Comparison of ENCODE assay signal across 32 cellular contexts in the genomic region with DNA sequence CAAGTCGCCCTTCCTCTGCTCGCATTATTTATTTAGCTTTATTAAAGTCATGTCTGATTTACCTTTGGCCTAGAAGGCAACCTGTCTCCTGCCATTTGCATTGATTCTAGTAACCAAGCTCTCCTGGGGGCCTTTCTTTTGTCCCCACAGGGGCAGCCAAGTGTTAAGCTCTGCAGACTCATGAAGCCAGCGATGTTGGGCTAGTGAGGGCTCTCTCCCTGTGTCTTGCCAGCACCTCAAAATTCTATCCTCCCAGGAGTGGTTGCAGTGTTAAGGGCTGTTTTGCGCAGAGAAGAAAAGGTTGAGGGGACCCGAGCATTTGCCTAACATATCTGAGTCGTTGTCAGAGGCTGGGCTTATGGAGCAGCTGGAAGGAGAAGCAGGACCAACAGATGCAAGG.
DNase-seq lines count a peak whose midpoint lies in the region; ATAC-seq, FAIRE-seq and TF ChIP-seq lines count a peak whose summit lies in the region.
"Had no signal": no experiment of that assay in that cellular context is flagged by ENCODE, and none has a peak within 500 bp of the region (broad histone marks: within the 10 kb centered on the region; RNA-seq: fewer than 3 reads in every experiment).

No MANE protein-coding gene starts in this region.

- peaks cover 8 to 38% of the 10 kb centered on the region in 2 experiments for H3K27me3 ChIP-seq in K562 (ENCODE audit: control insufficient read depth in 2 of 2, insufficient read depth in 2 of 2, low read length in 2 of 2)
- H3K27me3 ChIP-seq: BE2C; BLaER1; BLaER1 treated with 17β-estradiol and CSF1 and Interleukin-3, amounts not matched to agents 10 nM and 100 nM had no signal

- CTCF ChIA-PET in K562 (lab: Yijun Ruan, JAX; ENCODE audit: low intra/inter-chr PET ratio) = no interaction called here

- H3K36me3 ChIP-seq in K562 (ENCODE audit: control insufficient read depth, insufficient read depth, low read length) = no peaks in the 10 kb centered on the region
- H3K36me3 ChIP-seq: BE2C; BLaER1; BLaER1 treated with 17β-estradiol and CSF1 and Interleukin-3, amounts not matched to agents 10 nM and 100 nM had no signal

- no peak overlapping the region for H2AFZ ChIP-seq in K562 (ENCODE audit: low read depth, low read length)

- no peak for TF ChIP-seq EP300 in K562 (IDR thresholded peaks at IDR 0.05; ENCODE audit: low read length)

- intact Hi-C loops in K562 (cut with micrococcal nuclease) = no loop called here

- no peaks in the 10 kb centered on the region for H3K79me2 ChIP-seq in K562 (ENCODE audit: control insufficient read depth, insufficient read depth, low read length)

- no peak for TF ChIP-seq CTCF in K562 (IDR thresholded peaks at IDR 0.05 in 2 of 3, conservative IDR thresholded peaks at IDR 0.05 in 1 of 3; ENCODE audit: insufficient read depth in 2 of 3, low read depth in 1 of 3, low read length in 3 of 3)
- no peak for TF ChIP-seq CTCF in osteocyte (IDR thresholded peaks at IDR 0.05)
- no peak for TF ChIP-seq CTCF in D721Med (IDR thresholded peaks at IDR 0.05; ENCODE audit: insufficient read depth, missing control alignments)

- no peak overlapping the region for H3K4me2 ChIP-seq in K562 (ENCODE audit: insufficient read depth, low read length)
- H3K4me2 ChIP-seq: A549 had no signal

- H3K4me3 Mint-ChIP-seq in osteocyte (ENCODE audit: unreplicated experiment) = no peak overlapping the region
- H3K4me3 Mint-ChIP-seq in stimulated activated effector memory CD8-positive, alpha-beta T cell treated with anti-CD3 and anti-CD28 coated beads, Interleukin-12 subunit alpha, Interleukin-12 subunit beta, amount 100 ng/mL, for 72 hours = no peak overlapping the region
- H3K4me3 Mint-ChIP-seq: B cell; CD14-positive monocyte; CD4-positive, alpha-beta memory T cell; CD4-positive, alpha-beta T cell; CD4-positive, CD25-positive, alpha-beta regulatory T cell; CD8-positive, alpha-beta memory T cell; CD8-positive, alpha-beta T cell had no signal

- H4K20me1 ChIP-seq in K562 (replicated peaks; ENCODE audit: control insufficient read depth, insufficient read depth, low read length) = no peaks in the 10 kb centered on the region
- H4K20me1 ChIP-seq: BLaER1; BLaER1 treated with 17β-estradiol and CSF1 and Interleukin-3, amounts not matched to agents 10 nM and 100 nM had no signal

- in situ Hi-C loops in K562 (cut with MboI) = no loop called here

- no peak overlapping the region for H3K27ac Mint-ChIP-seq in osteocyte (ENCODE audit: unreplicated experiment)
- no peak overlapping the region for H3K27ac Mint-ChIP-seq in stimulated activated effector memory CD8-positive, alpha-beta T cell treated with anti-CD3 and anti-CD28 coated beads, Interleukin-12 subunit alpha, Interleukin-12 subunit beta, amount 100 ng/mL, for 72 hours
- H3K27ac Mint-ChIP-seq: B cell; CD14-positive monocyte; CD4-positive, alpha-beta memory T cell; CD4-positive, alpha-beta T cell; CD4-positive, CD25-positive, alpha-beta regulatory T cell; CD8-positive, alpha-beta memory T cell; CD8-positive, alpha-beta T cell had no signal

- peaks cover 4 to 17% of the 10 kb centered on the region in 2 experiments; a peak in 3 of 5 replicates for H3K4me1 ChIP-seq in K562 (replicated peaks in 1 of 2; ENCODE audit: control insufficient read depth in 2 of 2, insufficient read depth in 2 of 2, low read length in 2 of 2)
- H3K4me1 ChIP-seq: A549, Caco-2 had no signal

- no peak overlapping the region for H3K9ac ChIP-seq in K562 (ENCODE audit: insufficient read depth in 1 of 2, low read depth in 2 of 2, low read length in 2 of 2)
- H3K9ac ChIP-seq: BLaER1; BLaER1 treated with 17β-estradiol and CSF1 and Interleukin-3, amounts not matched to agents 10 nM and 100 nM had no signal

- H3K4me3 ChIP-seq in K562 = no peak overlapping the region
- H3K4me3 ChIP-seq: A549; BLaER1; BLaER1 treated with 17β-estradiol and CSF1 and Interleukin-3, amounts not matched to agents 10 nM and 100 nM had no signal

- POLR2A ChIA-PET in K562 (lab: Yijun Ruan, JAX) = interaction anchor here (0.6 to 0.8 kb wide), 2 partner anchors 9 to 148 kb away, joined by 3 to 4 read pairs; no protein-coding TSS in a partner anchor

- no peak for FAIRE-seq in K562 (lab: Jason Lieb, UNC)
- FAIRE-seq in D721Med (lab: Jason Lieb, UNC) = no peak
- FAIRE-seq: A204.1, A549 had no signal

- TF ChIP-seq RAD21 in K562 (CRISPR knock-in tag; conservative IDR thresholded peaks at IDR 0.05 in 1 of 2, IDR thresholded peaks at IDR 0.05 in 1 of 2) = no peak

- H3K9me3 ChIP-seq in K562 (replicated peaks; ENCODE audit: control insufficient read depth, insufficient read depth, low read depth, low read length) = no peaks in the 10 kb centered on the region
- H3K9me3 ChIP-seq: A549; BE2C; BLaER1; BLaER1 treated with 17β-estradiol and CSF1 and Interleukin-3, amounts not matched to agents 10 nM and 100 nM; Caco-2 had no signal

- no peak for TF ChIP-seq POLR2A in K562 (conservative IDR thresholded peaks at IDR 0.05)

- 25% methylated on average over 6 of the region's 6 CpGs for WGBS in K562 (ENCODE audit: insufficient coverage, low coverage, missing lambda C conversion rate)

- no peaks in the 10 kb centered on the region for H3K9me3 Mint-ChIP-seq in osteocyte (ENCODE audit: unreplicated experiment)
- peaks cover 3% of the 10 kb centered on the region for H3K9me3 Mint-ChIP-seq in stimulated activated effector memory CD8-positive, alpha-beta T cell treated with anti-CD3 and anti-CD28 coated beads, Interleukin-12 subunit alpha, Interleukin-12 subunit beta, amount 100 ng/mL, for 72 hours
- H3K9me3 Mint-ChIP-seq: CD4-positive, alpha-beta memory T cell; CD4-positive, alpha-beta T cell; CD4-positive, CD25-positive, alpha-beta regulatory T cell; CD8-positive, alpha-beta T cell had no signal

- H3K9me1 ChIP-seq in K562 (ENCODE audit: control insufficient read depth, insufficient read depth, low read length) = no peaks in the 10 kb centered on the region

- no peak overlapping the region for H3K27ac ChIP-seq in K562 (ENCODE audit: extremely low read depth, low read depth, low read length)
- H3K27ac ChIP-seq: 22Rv1; A549; BLaER1; BLaER1 treated with 17β-estradiol and CSF1 and Interleukin-3, amounts not matched to agents 10 nM and 100 nM; C4-2B had no signal

- no peaks in the 10 kb centered on the region for H3K36me3 Mint-ChIP-seq in osteocyte (ENCODE audit: unreplicated experiment)
- no peaks in the 10 kb centered on the region for H3K36me3 Mint-ChIP-seq in stimulated activated effector memory CD8-positive, alpha-beta T cell treated with anti-CD3 and anti-CD28 coated beads, Interleukin-12 subunit alpha, Interleukin-12 subunit beta, amount 100 ng/mL, for 72 hours
- H3K36me3 Mint-ChIP-seq: CD14-positive monocyte; CD4-positive, alpha-beta memory T cell; CD4-positive, CD25-positive, alpha-beta regulatory T cell; CD8-positive, alpha-beta T cell had no signal

- ATAC-seq in K562 = no peak
- no peak for ATAC-seq in stimulated activated effector memory CD8-positive, alpha-beta T cell treated with anti-CD3 and anti-CD28 coated beads, Interleukin-12 subunit alpha, Interleukin-12 subunit beta, amount 100 ng/mL, for 72 hours
- ATAC-seq: A549; CD8-positive, alpha-beta T cell had no signal

- no TSS peak for BruUV-seq in K562 (replicated peaks; lab: Mats Ljungman, UMichigan)

- H3K27me3 Mint-ChIP-seq in osteocyte (ENCODE audit: unreplicated experiment) = peaks cover 45% of the 10 kb centered on the region

- no peaks in the 10 kb centered on the region for H3K4me1 Mint-ChIP-seq in osteocyte (ENCODE audit: unreplicated experiment)
- H3K4me1 Mint-ChIP-seq in stimulated activated effector memory CD8-positive, alpha-beta T cell treated with anti-CD3 and anti-CD28 coated beads, Interleukin-12 subunit alpha, Interleukin-12 subunit beta, amount 100 ng/mL, for 72 hours = peaks cover 17% of the 10 kb centered on the region
- H3K4me1 Mint-ChIP-seq: B cell had no signal

- no peak for DNase-seq in K562 (ENCODE audit: extremely low read depth in 1 of 4, low spot score in 3 of 4)
- peak; percentile 73 for DNase-seq in osteocyte (ENCODE audit: extremely low spot score, unreplicated experiment)
- no peak for DNase-seq in D721Med (ENCODE audit: insufficient read length, low spot score)
- DNase-seq in stimulated activated effector memory CD8-positive, alpha-beta T cell treated with anti-CD3 and anti-CD28 coated beads, Interleukin-12 subunit alpha, Interleukin-12 subunit beta, amount 100 ng/mL, for 72 hours (ENCODE audit: low spot score in 2 of 2) = no peak
- DNase-seq: 8988T; ACHN; AML-193; C1 segment of cervical spinal cord; Caco-2; Calu3; CD4-positive, alpha-beta memory T cell; CD4-positive, alpha-beta T cell; CD4-positive, CD25-positive, alpha-beta regulatory T cell; CD8-positive, alpha-beta memory T cell; CD8-positive, alpha-beta T cell; COR-L47; DMS 273 treated with DMSO at 0.1 percent for 48 hours; DMS153; DMS53; DMS79; DMS79 treated with DMSO at 0.1 percent for 48 hours; DND-41; EL had no signal

TF ChIP-seq in K562, 482 proteins besides CTCF, POLR2A, EP300 and RAD21:
- TF ChIP-seq, protein P1, sequence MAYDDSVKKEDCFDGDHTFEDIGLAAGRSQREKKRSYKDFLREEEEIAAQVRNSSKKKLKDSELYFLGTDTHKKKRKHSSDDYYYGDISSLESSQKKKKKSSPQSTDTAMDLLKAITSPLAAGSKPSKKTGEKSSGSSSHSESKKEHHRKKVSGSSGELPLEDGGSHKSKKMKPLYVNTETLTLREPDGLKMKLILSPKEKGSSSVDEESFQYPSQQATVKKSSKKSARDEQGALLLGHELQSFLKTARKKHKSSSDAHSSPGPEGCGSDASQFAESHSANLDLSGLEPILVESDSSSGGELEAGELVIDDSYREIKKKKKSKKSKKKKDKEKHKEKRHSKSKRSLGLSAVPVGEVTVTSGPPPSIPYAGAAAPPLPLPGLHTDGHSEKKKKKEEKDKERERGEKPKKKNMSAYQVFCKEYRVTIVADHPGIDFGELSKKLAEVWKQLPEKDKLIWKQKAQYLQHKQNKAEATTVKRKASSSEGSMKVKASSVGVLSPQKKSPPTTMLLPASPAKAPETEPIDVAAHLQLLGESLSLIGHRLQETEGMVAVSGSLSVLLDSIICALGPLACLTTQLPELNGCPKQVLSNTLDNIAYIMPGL (CRISPR knock-in tag; IDR thresholded peaks at IDR 0.05) = 0 out of 2 replicates have a peak, but pooled peaks have one; percentile 42
- TF ChIP-seq KHSRP (IDR thresholded peaks at IDR 0.05) = no peak
TF ChIP-seq in K562: peak in this region for 1.
